ENCODE assay signal across 29 cellular contexts in genomic region chr10:19250542-19250941, GRCh38.
DNase-seq lines count a peak whose midpoint lies in the region; TF ChIP-seq lines count a peak whose summit lies in the region.
"Had no signal": no experiment of that assay in that cellular context is flagged by ENCODE, and none has a peak within 500 bp of the region (broad histone marks: within the 10 kb centered on the region; RNA-seq: fewer than 3 reads in every experiment).

No MANE protein-coding gene starts in this region.

- no peaks in the 10 kb centered on the region for H3K4me1 Mint-ChIP-seq in osteocyte (ENCODE audit: unreplicated experiment)
- H3K4me1 Mint-ChIP-seq: activated CD4-positive, alpha-beta T cell treated with anti-CD3 and anti-CD28 coated beads for 36 hours; activated naive CD4-positive, alpha-beta T cell treated with anti-CD3 and anti-CD28 coated beads, Interleukin-2, amount 50 U/mL, for 24 hours; immature natural killer cell; natural killer cell; stimulated activated memory B cell treated with anti-CD40 and anti-IgM and Interleukin-4, amounts not matched to agents 10 μg/mL and 1 μg/mL and 100 μg/mL, for 72 hours had no signal

- H3K27me3 Mint-ChIP-seq in osteocyte (ENCODE audit: unreplicated experiment) = no peaks in the 10 kb centered on the region
- H3K27me3 Mint-ChIP-seq: activated CD4-positive, alpha-beta T cell treated with anti-CD3 and anti-CD28 coated beads for 36 hours; activated naive CD4-positive, alpha-beta T cell treated with anti-CD3 and anti-CD28 coated beads, Interleukin-2, amount 50 U/mL, for 24 hours; effector memory CD8-positive, alpha-beta T cell; stimulated activated memory B cell treated with anti-CD40 and anti-IgM and Interleukin-4, amounts not matched to agents 10 μg/mL and 1 μg/mL and 100 μg/mL, for 72 hours; type B pancreatic cell had no signal

- H3K36me3 Mint-ChIP-seq in osteocyte (ENCODE audit: unreplicated experiment) = no peaks in the 10 kb centered on the region
- H3K36me3 Mint-ChIP-seq: activated naive CD4-positive, alpha-beta T cell treated with anti-CD3 and anti-CD28 coated beads, Interleukin-2, amount 50 U/mL, for 24 hours; immature natural killer cell; natural killer cell; stimulated activated memory B cell treated with anti-CD40 and anti-IgM and Interleukin-4, amounts not matched to agents 10 μg/mL and 1 μg/mL and 100 μg/mL, for 72 hours; type B pancreatic cell had no signal

- DNase-seq in ELR (ENCODE audit: low read depth) = peak; percentile 2
- peak; percentile 18 for DNase-seq in NCI-H226
- DNase-seq in cardiac fibroblast (ENCODE audit: low read depth in 2 of 2) = peak; percentile 7 to 20
- peak; percentile 73 for DNase-seq in iris pigment epithelial cell (ENCODE audit: low read depth)
- DNase-seq in osteocyte (ENCODE audit: extremely low spot score, unreplicated experiment) = no peak
- no peak for DNase-seq in NCI-H524 (lab: John Stamatoyannopoulos, UW)
- DNase-seq in NCI-H2029 treated with DMSO at 0.1 percent for 48 hours (lab: John Stamatoyannopoulos, UW) = no peak
- DNase-seq in activated CD8-positive, alpha-beta memory T cell treated with anti-CD3 and anti-CD28 coated beads, Interleukin-2, amount 50 U/mL, for 4 hours = no peak
- DNase-seq: ACHN; activated CD4-positive, alpha-beta T cell treated with anti-CD3 and anti-CD28 coated beads for 36 hours; activated T-cell treated with anti-CD3 and anti-CD28 coated beads for 4 hours; anterior cingulate cortex; C1 segment of cervical spinal cord; COR-L47; cortex of kidney; effector memory CD8-positive, alpha-beta T cell; immature natural killer cell; mammary epithelial cell; mucosa of descending colon; natural killer cell; NCI-H1930; NCI-H524 treated with DMSO at 0.1 percent for 48 hours; ovary; SHP77 treated with DMSO at 0.1 percent for 48 hours had no signal

- H3K4me3 Mint-ChIP-seq in osteocyte (ENCODE audit: unreplicated experiment) = no peak overlapping the region
- H3K4me3 Mint-ChIP-seq: activated CD4-positive, alpha-beta T cell treated with anti-CD3 and anti-CD28 coated beads for 36 hours; activated naive CD4-positive, alpha-beta T cell treated with anti-CD3 and anti-CD28 coated beads, Interleukin-2, amount 50 U/mL, for 24 hours; effector memory CD8-positive, alpha-beta T cell; immature natural killer cell; natural killer cell; stimulated activated memory B cell treated with anti-CD40 and anti-IgM and Interleukin-4, amounts not matched to agents 10 μg/mL and 1 μg/mL and 100 μg/mL, for 72 hours; T-helper 2 cell treated with Interferon-gamma antibody and Interleukin-4, amounts not matched to agents 5 μg/mL and 100 μg/mL, for 36 hours; type B pancreatic cell had no signal

- peaks cover 4% of the 10 kb centered on the region for H3K9me3 Mint-ChIP-seq in osteocyte (ENCODE audit: unreplicated experiment)
- H3K9me3 Mint-ChIP-seq: activated naive CD4-positive, alpha-beta T cell treated with anti-CD3 and anti-CD28 coated beads, Interleukin-2, amount 50 U/mL, for 24 hours; type B pancreatic cell had no signal

- no peak overlapping the region for H3K27ac Mint-ChIP-seq in osteocyte (ENCODE audit: unreplicated experiment)
- H3K27ac Mint-ChIP-seq: activated CD4-positive, alpha-beta T cell treated with anti-CD3 and anti-CD28 coated beads for 36 hours; activated naive CD4-positive, alpha-beta T cell treated with anti-CD3 and anti-CD28 coated beads, Interleukin-2, amount 50 U/mL, for 24 hours; effector memory CD8-positive, alpha-beta T cell; immature natural killer cell; natural killer cell; stimulated activated memory B cell treated with anti-CD40 and anti-IgM and Interleukin-4, amounts not matched to agents 10 μg/mL and 1 μg/mL and 100 μg/mL, for 72 hours; T-helper 2 cell treated with Interferon-gamma antibody and Interleukin-4, amounts not matched to agents 5 μg/mL and 100 μg/mL, for 36 hours; type B pancreatic cell had no signal

- no peak overlapping the region for H3K4me3 ChIP-seq in cardiac fibroblast (replicated peaks in 1 of 2; ENCODE audit: low read depth in 2 of 2, low read length in 2 of 2)
- H3K4me3 ChIP-seq: HAP-1, mucosa of descending colon, ovary had no signal

- no peak for TF ChIP-seq CTCF in cardiac fibroblast (IDR thresholded peaks at IDR 0.05; ENCODE audit: low read depth, low read length)
- no peak for TF ChIP-seq CTCF in osteocyte (IDR thresholded peaks at IDR 0.05)

Comparison
In these comparisons a context has a peak if more than half of its experiments do, and no peak if none do; other contexts are left out.
1. DNase-seq: peak in ELR (single experiment), NCI-H226 (single experiment), cardiac fibroblast (2 of 2) and iris pigment epithelial cell (single experiment); none in osteocyte (single experiment), NCI-H524 (0 of 2), NCI-H2029 treated with DMSO at 0.1 percent for 48 hours (single experiment) and activated CD8-positive, alpha-beta memory T cell treated with anti-CD3 and anti-CD28 coated beads, Interleukin-2, amount 50 U/mL, for 4 hours (single experiment).